In genomic region chr15:45231061-45231576, GRCh38 we compare ENCODE assay signal across 2 cellular contexts.
TF ChIP-seq lines count a peak whose summit lies in the region.

No MANE protein-coding gene starts in this region.

TF ChIP-seq in liver, 16 proteins besides CTCF, POLR2A, EP300 and RAD21:
- TF ChIP-seq, protein P1, sequence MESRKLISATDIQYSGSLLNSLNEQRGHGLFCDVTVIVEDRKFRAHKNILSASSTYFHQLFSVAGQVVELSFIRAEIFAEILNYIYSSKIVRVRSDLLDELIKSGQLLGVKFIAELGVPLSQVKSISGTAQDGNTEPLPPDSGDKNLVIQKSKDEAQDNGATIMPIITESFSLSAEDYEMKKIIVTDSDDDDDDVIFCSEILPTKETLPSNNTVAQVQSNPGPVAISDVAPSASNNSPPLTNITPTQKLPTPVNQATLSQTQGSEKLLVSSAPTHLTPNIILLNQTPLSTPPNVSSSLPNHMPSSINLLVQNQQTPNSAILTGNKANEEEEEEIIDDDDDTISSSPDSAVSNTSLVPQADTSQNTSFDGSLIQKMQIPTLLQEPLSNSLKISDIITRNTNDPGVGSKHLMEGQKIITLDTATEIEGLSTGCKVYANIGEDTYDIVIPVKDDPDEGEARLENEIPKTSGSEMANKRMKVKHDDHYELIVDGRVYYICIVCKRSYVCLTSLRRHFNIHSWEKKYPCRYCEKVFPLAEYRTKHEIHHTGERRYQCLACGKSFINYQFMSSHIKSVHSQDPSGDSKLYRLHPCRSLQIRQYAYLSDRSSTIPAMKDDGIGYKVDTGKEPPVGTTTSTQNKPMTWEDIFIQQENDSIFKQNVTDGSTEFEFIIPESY (IDR thresholded peaks at IDR 0.05), result no peak
- TF ChIP-seq GABPA (IDR thresholded peaks at IDR 0.05 in 1 of 2, conservative IDR thresholded peaks at IDR 0.05 in 1 of 2), result no peak
- TF ChIP-seq YY1 (IDR thresholded peaks at IDR 0.05), result no peak
- no peak for TF ChIP-seq HNF4G (IDR thresholded peaks at IDR 0.05)
- no peak for TF ChIP-seq EGR1 (IDR thresholded peaks at IDR 0.05; ENCODE audit: low read depth in 2 of 2)
- no peak for TF ChIP-seq FOXA2 (IDR thresholded peaks at IDR 0.05)
- no peak for TF ChIP-seq SP1 (IDR thresholded peaks at IDR 0.05)
- TF ChIP-seq TAF1 (conservative IDR thresholded peaks at IDR 0.05), result no peak
- TF ChIP-seq, protein P2, sequence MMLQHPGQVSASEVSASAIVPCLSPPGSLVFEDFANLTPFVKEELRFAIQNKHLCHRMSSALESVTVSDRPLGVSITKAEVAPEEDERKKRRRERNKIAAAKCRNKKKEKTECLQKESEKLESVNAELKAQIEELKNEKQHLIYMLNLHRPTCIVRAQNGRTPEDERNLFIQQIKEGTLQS (IDR thresholded peaks at IDR 0.05), result no peak
- TF ChIP-seq FOXA1 (IDR thresholded peaks at IDR 0.05), result no peak
- peak; percentile 24 to 68 for TF ChIP-seq HNF4A (conservative IDR thresholded peaks at IDR 0.05)
- TF ChIP-seq JUND (IDR thresholded peaks at IDR 0.05), result no peak
- no peak for TF ChIP-seq MAX (IDR thresholded peaks at IDR 0.05)
- TF ChIP-seq REST (IDR thresholded peaks at IDR 0.05), result no peak
- TF ChIP-seq RXRA (IDR thresholded peaks at IDR 0.05), result peak in 1 of 2 donors; percentile 4

TF ChIP-seq in HepG2, 621 proteins besides CTCF, POLR2A, EP300 and RAD21:
- TF ChIP-seq CC2D1A (CRISPR knock-in tag; IDR thresholded peaks at IDR 0.05) (no peak), KDM5B (CRISPR knock-in tag; IDR thresholded peaks at IDR 0.05; ENCODE audit: borderline replicate concordance) (no peak), KDM2A (CRISPR knock-in tag; IDR thresholded peaks at IDR 0.05; ENCODE audit: borderline replicate concordance, low read depth) (no peak), REL (CRISPR knock-in tag; conservative IDR thresholded peaks at IDR 0.05) (no peak)
